ENCODE assay signal across 9 cellular contexts in the genomic region with DNA sequence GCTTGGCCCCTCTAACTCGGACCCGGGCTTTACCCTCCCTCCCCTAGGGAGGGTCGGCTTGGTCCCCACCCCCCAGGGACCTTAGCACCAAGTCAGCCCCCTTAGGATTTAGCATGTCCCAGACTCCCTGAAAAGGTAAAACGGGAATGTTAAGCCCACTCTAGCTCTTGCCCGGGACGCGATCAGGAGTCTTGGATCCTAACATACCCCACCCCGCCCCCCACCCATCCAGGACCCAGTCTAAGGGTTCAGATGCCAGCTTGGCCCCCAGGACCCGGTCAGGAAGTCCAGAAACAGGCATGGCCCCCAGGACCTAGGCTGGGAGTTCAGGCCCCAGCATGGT. TPM values are rescaled to one million over a fixed set of nuclear protein-coding genes. Genes with fewer than 3 reads are reported as not detected.
DNase-seq lines count a peak whose midpoint lies in the region; ATAC-seq lines count a peak whose summit lies in the region.
"Had no signal": no experiment of that assay in that cellular context is flagged by ENCODE, and none has a peak within 500 bp of the region (broad histone marks: within the 10 kb centered on the region; RNA-seq: fewer than 3 reads in every experiment).

No MANE protein-coding gene starts in this region.

- no peak overlapping the region for H3K4me3 ChIP-seq in naive thymus-derived CD4-positive, alpha-beta T cell (ENCODE audit: low read length)

- H3K4me1 Mint-ChIP-seq in stimulated activated naive CD8-positive, alpha-beta T cell treated with anti-CD3 and anti-CD28 coated beads, Interleukin-15, amount 100 ng/mL, for 72 hours = peaks cover 47% of the 10 kb centered on the region
- peaks cover 19 to 26% of the 10 kb centered on the region in 2 donors for H3K4me1 Mint-ChIP-seq in effector memory CD8-positive, alpha-beta T cell (ENCODE audit: low read depth in 2 of 2)
- H3K4me1 Mint-ChIP-seq in naive thymus-derived CD4-positive, alpha-beta T cell = peaks cover 25 to 48% (median 38%) of the 10 kb centered on the region in 7 donors
- H3K4me1 Mint-ChIP-seq in natural killer cell treated with Interleukin-12 subunit alpha and Interleukin-12 subunit beta and Interleukin-15 and Interleukin-18, amount 100 ng/mL, for 72 hours (ENCODE audit: low read depth in 2 of 2) = peaks cover 23 to 24% of the 10 kb centered on the region in 2 donors

- ATAC-seq in stimulated activated naive CD8-positive, alpha-beta T cell treated with anti-CD3 and anti-CD28 coated beads, Interleukin-15, amount 100 ng/mL, for 72 hours = no peak
- no peak for ATAC-seq in stimulated activated naive CD8-positive, alpha-beta T cell treated with anti-CD3 and anti-CD28 coated beads, Interleukin-15, Interleukin-2, amounts not matched to agents 100 U/mL and 50 U/mL, for 24 hours
- no peak for ATAC-seq in effector memory CD8-positive, alpha-beta T cell (replicated peaks)
- no peak for ATAC-seq in naive thymus-derived CD4-positive, alpha-beta T cell
- ATAC-seq in natural killer cell treated with Interleukin-12 subunit alpha and Interleukin-12 subunit beta and Interleukin-15 and Interleukin-18, amount 100 ng/mL, for 72 hours = no peak
- no peak for ATAC-seq in HG03039 (IDR thresholded peaks at IDR 0.05; ENCODE audit: unreplicated experiment)

- H3K27ac Mint-ChIP-seq in stimulated activated naive CD8-positive, alpha-beta T cell treated with anti-CD3 and anti-CD28 coated beads, Interleukin-15, amount 100 ng/mL, for 72 hours = no peak overlapping the region
- H3K27ac Mint-ChIP-seq in effector memory CD8-positive, alpha-beta T cell = no peak overlapping the region
- no peak overlapping the region for H3K27ac Mint-ChIP-seq in naive thymus-derived CD4-positive, alpha-beta T cell
- no peak overlapping the region for H3K27ac Mint-ChIP-seq in natural killer cell treated with Interleukin-12 subunit alpha and Interleukin-12 subunit beta and Interleukin-15 and Interleukin-18, amount 100 ng/mL, for 72 hours

- no peak overlapping the region for H3K27ac ChIP-seq in naive thymus-derived CD4-positive, alpha-beta T cell (ENCODE audit: low read depth, low read length)
- no peak overlapping the region for H3K27ac ChIP-seq in caudate nucleus (ENCODE audit: low read depth, low read length)

- no peaks in the 10 kb centered on the region for H3K9me3 ChIP-seq in naive thymus-derived CD4-positive, alpha-beta T cell (ENCODE audit: control insufficient read depth in 2 of 3, low read length in 3 of 3)

- H3K4me3 Mint-ChIP-seq in stimulated activated naive CD8-positive, alpha-beta T cell treated with anti-CD3 and anti-CD28 coated beads, Interleukin-15, amount 100 ng/mL, for 72 hours = peak overlapping the region; percentile 59 to 76
- peak overlapping the region; percentile 68 to 87 for H3K4me3 Mint-ChIP-seq in effector memory CD8-positive, alpha-beta T cell
- H3K4me3 Mint-ChIP-seq in naive thymus-derived CD4-positive, alpha-beta T cell = peak overlapping the region in 6 of 10 donors; percentile 64 to 90 (median 70)
- H3K4me3 Mint-ChIP-seq in natural killer cell treated with Interleukin-12 subunit alpha and Interleukin-12 subunit beta and Interleukin-15 and Interleukin-18, amount 100 ng/mL, for 72 hours = no peak overlapping the region

- no peaks in the 10 kb centered on the region for H3K36me3 ChIP-seq in naive thymus-derived CD4-positive, alpha-beta T cell (ENCODE audit: control insufficient read depth in 2 of 3, insufficient read depth in 3 of 3, low read length in 3 of 3)

- intact Hi-C loops in naive thymus-derived CD4-positive, alpha-beta T cell (cut with micrococcal nuclease) = loop anchor here (1.0 to 10.0 kb wide), 3 partner anchors 8 to 509 kb away; a partner anchor contains a TSS

- no peaks in the 10 kb centered on the region for H3K27me3 ChIP-seq in naive thymus-derived CD4-positive, alpha-beta T cell (ENCODE audit: control insufficient read depth in 2 of 2, insufficient read depth in 2 of 2, low read length in 2 of 2)

- peaks cover 26 to 35% of the 10 kb centered on the region in 2 donors for H3K4me1 ChIP-seq in naive thymus-derived CD4-positive, alpha-beta T cell (ENCODE audit: control insufficient read depth in 2 of 2, insufficient read depth in 2 of 2, low read length in 2 of 2)

- DNase-seq in stimulated activated naive CD8-positive, alpha-beta T cell treated with anti-CD3 and anti-CD28 coated beads, Interleukin-15, amount 100 ng/mL, for 72 hours = no peak
- DNase-seq in stimulated activated naive CD8-positive, alpha-beta T cell treated with anti-CD3 and anti-CD28 coated beads, Interleukin-15, Interleukin-2, amounts not matched to agents 100 U/mL and 50 U/mL, for 24 hours = no peak
- no peak for DNase-seq in effector memory CD8-positive, alpha-beta T cell
- DNase-seq in naive thymus-derived CD4-positive, alpha-beta T cell = no peak
- no peak for DNase-seq in natural killer cell treated with Interleukin-12 subunit alpha and Interleukin-12 subunit beta and Interleukin-15 and Interleukin-18, amount 100 ng/mL, for 72 hours (ENCODE audit: low spot score)
- DNase-seq in NCI-H1048 (lab: John Stamatoyannopoulos, UW) (no peak), caudate nucleus (lab: John Stamatoyannopoulos, UW) (no peak)

- POLR2A ChIA-PET in naive thymus-derived CD4-positive, alpha-beta T cell (lab: Charles Lee) = interaction anchor here (0.6 to 2.4 kb wide), 5 partner anchors 9 to 99 kb away, joined by 3 to 12 read pairs (median 4); a partner anchor contains a TSS

- H3K27me3 Mint-ChIP-seq in stimulated activated naive CD8-positive, alpha-beta T cell treated with anti-CD3 and anti-CD28 coated beads, Interleukin-15, amount 100 ng/mL, for 72 hours = peaks cover 28% of the 10 kb centered on the region
- H3K27me3 Mint-ChIP-seq in effector memory CD8-positive, alpha-beta T cell = peaks cover 7 to 32% of the 10 kb centered on the region in 2 donors
- H3K27me3 Mint-ChIP-seq in naive thymus-derived CD4-positive, alpha-beta T cell = peaks cover 0 to 38% (median 5%) of the 10 kb centered on the region in 5 donors
- H3K27me3 Mint-ChIP-seq in natural killer cell treated with Interleukin-12 subunit alpha and Interleukin-12 subunit beta and Interleukin-15 and Interleukin-18, amount 100 ng/mL, for 72 hours = no peaks in the 10 kb centered on the region

- peaks cover 16% of the 10 kb centered on the region for H3K36me3 Mint-ChIP-seq in effector memory CD8-positive, alpha-beta T cell (ENCODE audit: insufficient read depth)
- peaks cover 0 to 4% (median 0%) of the 10 kb centered on the region in 5 donors for H3K36me3 Mint-ChIP-seq in naive thymus-derived CD4-positive, alpha-beta T cell
- no peaks in the 10 kb centered on the region for H3K36me3 Mint-ChIP-seq in natural killer cell treated with Interleukin-12 subunit alpha and Interleukin-12 subunit beta and Interleukin-15 and Interleukin-18, amount 100 ng/mL, for 72 hours

- no peaks in the 10 kb centered on the region for H3K9me3 Mint-ChIP-seq in stimulated activated naive CD8-positive, alpha-beta T cell treated with anti-CD3 and anti-CD28 coated beads, Interleukin-15, amount 100 ng/mL, for 72 hours
- no peaks in the 10 kb centered on the region for H3K9me3 Mint-ChIP-seq in effector memory CD8-positive, alpha-beta T cell
- H3K9me3 Mint-ChIP-seq in naive thymus-derived CD4-positive, alpha-beta T cell = peaks cover 0 to 4% (median 0%) of the 10 kb centered on the region in 11 donors
- H3K9me3 Mint-ChIP-seq in natural killer cell treated with Interleukin-12 subunit alpha and Interleukin-12 subunit beta and Interleukin-15 and Interleukin-18, amount 100 ng/mL, for 72 hours = no peaks in the 10 kb centered on the region
- H3K9me3 Mint-ChIP-seq: neural crest cell had no signal

- CTCF ChIA-PET in naive thymus-derived CD4-positive, alpha-beta T cell (lab: Charles Lee) = interaction anchor here (0.6 to 1.7 kb wide), 4 partner anchors 9 to 99 kb away, joined by 3 to 8 read pairs (median 4); a partner anchor contains a TSS

RNA-seq across cellular contexts. Expression of a gene that starts 0.4 kb away (rescaled TPM):
- 1 to 10 TPM; 5.1 to 9.5 (median 8.4) TPM for total RNA-seq in naive thymus-derived CD4-positive, alpha-beta T cell
- 10 to 100 TPM in 1 of 2 donors, 1 to 10 TPM in 1; 5.9 to 14.8 TPM for polyA plus RNA-seq in naive thymus-derived CD4-positive, alpha-beta T cell
- 1 to 10 TPM; 3.0 to 5.1 TPM for total RNA-seq in natural killer cell treated with Interleukin-12 subunit alpha and Interleukin-12 subunit beta and Interleukin-15 and Interleukin-18, amount 100 ng/mL, for 72 hours

RNA-seq across cellular contexts. Expression of a gene that starts 9.2 kb away (rescaled TPM):
- total RNA-seq in naive thymus-derived CD4-positive, alpha-beta T cell = 1 to 10 TPM; 3.4 to 4.2 (median 4.0) TPM
- 1 to 10 TPM; 5.9 to 7.3 TPM for polyA plus RNA-seq in naive thymus-derived CD4-positive, alpha-beta T cell
- total RNA-seq in natural killer cell treated with Interleukin-12 subunit alpha and Interleukin-12 subunit beta and Interleukin-15 and Interleukin-18, amount 100 ng/mL, for 72 hours = 1 to 10 TPM; 1.6 to 3.0 TPM

RNA-seq across cellular contexts. Expression of a gene that starts 28.4 kb away (rescaled TPM):
- 10 to 100 TPM in 4 of 5 experiments, 1 to 10 TPM in 1; 2.6 to 31.0 (median 13.7) TPM for total RNA-seq in naive thymus-derived CD4-positive, alpha-beta T cell
- 1 to 10 TPM in 1 of 2 donors, under 1 TPM in 1; 0.92 to 1.0 TPM for polyA plus RNA-seq in naive thymus-derived CD4-positive, alpha-beta T cell
- total RNA-seq in natural killer cell treated with Interleukin-12 subunit alpha and Interleukin-12 subunit beta and Interleukin-15 and Interleukin-18, amount 100 ng/mL, for 72 hours = 10 to 100 TPM in 1 of 2 donors, 1 to 10 TPM in 1; 9.4 to 11.3 TPM

RNA-seq across cellular contexts. Expression of a gene that starts 35.4 kb away (rescaled TPM):
- not detected for total RNA-seq in naive thymus-derived CD4-positive, alpha-beta T cell
- not detected for polyA plus RNA-seq in naive thymus-derived CD4-positive, alpha-beta T cell
- not detected for total RNA-seq in natural killer cell treated with Interleukin-12 subunit alpha and Interleukin-12 subunit beta and Interleukin-15 and Interleukin-18, amount 100 ng/mL, for 72 hours

RNA-seq across cellular contexts. Expression of a gene that starts 37.4 kb away (rescaled TPM):
- total RNA-seq in naive thymus-derived CD4-positive, alpha-beta T cell = 10 to 100 TPM; 17.6 to 87.4 (median 84.3) TPM
- polyA plus RNA-seq in naive thymus-derived CD4-positive, alpha-beta T cell = 10 to 100 TPM in 1 of 2 donors, 1 to 10 TPM in 1; 10.0 to 19.6 TPM
- total RNA-seq in natural killer cell treated with Interleukin-12 subunit alpha and Interleukin-12 subunit beta and Interleukin-15 and Interleukin-18, amount 100 ng/mL, for 72 hours = 10 to 100 TPM; 26.5 to 37.8 TPM
